ENCODE assay signal across 20 cellular contexts in genomic region chr10:20988357-20988983, GRCh38.
"Had no signal": no experiment of that assay in that cellular context is flagged by ENCODE, and none has a peak within 500 bp of the region (broad histone marks: within the 10 kb centered on the region; RNA-seq: fewer than 3 reads in every experiment).

No MANE protein-coding gene starts in this region.

- H3K36me3 Mint-ChIP-seq: activated naive CD8-positive, alpha-beta T cell; natural killer cell; WTC11 had no signal

- ATAC-seq: activated T-cell treated with anti-CD3 and anti-CD28 coated beads, Interleukin-2, amount 50 U/mL, for 4 hours; heart left ventricle; natural killer cell; WTC11 had no signal

- H3K4me3 Mint-ChIP-seq: activated naive CD8-positive, alpha-beta T cell; activated T-cell treated with anti-CD3 and anti-CD28 coated beads, Interleukin-2, amount 50 U/mL, for 4 hours; natural killer cell; stimulated activated naive CD8-positive, alpha-beta T cell treated with anti-CD3 and anti-CD28 coated beads, Interleukin-15, Interleukin-2, amounts not matched to agents 100 ng/mL and 50 ng/mL, for 24 hours; WTC11 had no signal

- H3K9me3 Mint-ChIP-seq: activated T-cell treated with anti-CD3 and anti-CD28 coated beads, Interleukin-2, amount 50 U/mL, for 4 hours; activated T-helper 2 cell treated with anti-CD3 and anti-CD28 coated beads, Interferon-gamma antibody, Interleukin-2, Interleukin-4, amounts not matched to agents 10 μg/mL and 5 μg/mL and 100 μg/mL, durations not matched to agents 14 hours and 24 hours and 36 hours; stimulated activated naive CD8-positive, alpha-beta T cell treated with anti-CD3 and anti-CD28 coated beads, Interleukin-15, Interleukin-2, amounts not matched to agents 100 ng/mL and 50 ng/mL, for 24 hours had no signal

- H3K27ac ChIP-seq: adrenal gland, coronary artery, epithelial cell of prostate, heart left ventricle, tibial artery had no signal

- H3K27ac Mint-ChIP-seq: activated naive CD8-positive, alpha-beta T cell; activated T-helper 2 cell treated with anti-CD3 and anti-CD28 coated beads, Interferon-gamma antibody, Interleukin-2, Interleukin-4, amounts not matched to agents 10 μg/mL and 5 μg/mL and 100 μg/mL, durations not matched to agents 14 hours and 24 hours and 36 hours; natural killer cell; stimulated activated naive CD8-positive, alpha-beta T cell treated with anti-CD3 and anti-CD28 coated beads, Interleukin-15, Interleukin-2, amounts not matched to agents 100 ng/mL and 50 ng/mL, for 24 hours; WTC11 had no signal

- H3K9me3 ChIP-seq: adrenal gland, heart left ventricle, tibial artery had no signal

- H3K4me3 ChIP-seq: adrenal gland, coronary artery, heart left ventricle, tibial artery had no signal

- H3K4me1 Mint-ChIP-seq: natural killer cell, WTC11 had no signal

- DNase-seq: activated CD8-positive, alpha-beta memory T cell treated with anti-CD3 and anti-CD28 coated beads for 24 hours; activated CD8-positive, alpha-beta memory T cell treated with anti-CD3 and anti-CD28 coated beads, Interleukin-2, amount 50 U/mL, for 4 hours; activated naive CD4-positive, alpha-beta T cell; activated T-cell treated with anti-CD3 and anti-CD28 coated beads, Interleukin-2, amount 50 U/mL, for 4 hours; adrenal gland; heart left ventricle; midbrain; natural killer cell; retina; stimulated activated CD4-positive, alpha-beta T cell treated with anti-CD3 and anti-CD28 coated beads, Interleukin-12 subunit alpha, Interleukin-12 subunit beta, amount 100 ng/mL, for 4 hours; stimulated activated CD4-positive, alpha-beta T cell treated with anti-CD3 and anti-CD28 coated beads, Interleukin-4, amount 100 ng/mL, for 4 hours; substantia nigra; T-helper 9 cell had no signal

- H3K27me3 ChIP-seq: adrenal gland, heart left ventricle had no signal

- H3K36me3 ChIP-seq: adrenal gland, heart left ventricle, tibial artery had no signal
